In genomic region chr15:22913646-22914380, GRCh38 we compare ENCODE assay signal across 19 cellular contexts.
"Had no signal": no experiment of that assay in that cellular context is flagged by ENCODE, and none has a peak within 500 bp of the region (broad histone marks: within the 10 kb centered on the region; RNA-seq: fewer than 3 reads in every experiment).

No MANE protein-coding gene starts in this region.

- ATAC-seq: activated CD8-positive, alpha-beta memory T cell treated with anti-CD3 and anti-CD28 coated beads, Interleukin-2, amount 10 ng/mL, durations not matched to agents 7 days and 5 days; WTC11 had no signal

- FAIRE-seq: bronchial epithelial cell, RCC 7860 had no signal

- DNase-seq: activated CD4-positive, alpha-beta T cell treated with anti-CD3 and anti-CD28 coated beads for 48 hours; activated CD4-positive, alpha-beta T cell treated with anti-CD3 and anti-CD28 coated beads, Interleukin-2, amount 50 U/mL, for 48 hours; activated CD4-positive, CD25-positive, alpha-beta regulatory T cell treated with anti-CD3 and anti-CD28 coated beads, Interleukin-2, amount 50 U/mL, for 72 hours; activated CD8-positive, alpha-beta memory T cell treated with anti-CD3 and anti-CD28 coated beads, Interleukin-2, amount 10 ng/mL, durations not matched to agents 7 days and 5 days; activated effector memory CD4-positive, alpha-beta T cell treated with Interleukin-2 at 50 U/mL for 16 hours; activated naive CD4-positive, alpha-beta T cell; activated T-cell treated with anti-CD3 and anti-CD28 coated beads, Interleukin-2, amount 50 U/mL, for 24 hours; KBM-7; NCI-H1048; NCI-H146; NCI-H187 treated with DMSO at 0.1 percent for 48 hours; NCI-H2081 treated with DMSO at 0.1 percent for 48 hours; NCI-H446; NCI-H524; SHP77 treated with DMSO at 0.1 percent for 48 hours; T-helper 9 cell had no signal
